Comparison of ENCODE assay signal across 2 cellular contexts in the genomic region with DNA sequence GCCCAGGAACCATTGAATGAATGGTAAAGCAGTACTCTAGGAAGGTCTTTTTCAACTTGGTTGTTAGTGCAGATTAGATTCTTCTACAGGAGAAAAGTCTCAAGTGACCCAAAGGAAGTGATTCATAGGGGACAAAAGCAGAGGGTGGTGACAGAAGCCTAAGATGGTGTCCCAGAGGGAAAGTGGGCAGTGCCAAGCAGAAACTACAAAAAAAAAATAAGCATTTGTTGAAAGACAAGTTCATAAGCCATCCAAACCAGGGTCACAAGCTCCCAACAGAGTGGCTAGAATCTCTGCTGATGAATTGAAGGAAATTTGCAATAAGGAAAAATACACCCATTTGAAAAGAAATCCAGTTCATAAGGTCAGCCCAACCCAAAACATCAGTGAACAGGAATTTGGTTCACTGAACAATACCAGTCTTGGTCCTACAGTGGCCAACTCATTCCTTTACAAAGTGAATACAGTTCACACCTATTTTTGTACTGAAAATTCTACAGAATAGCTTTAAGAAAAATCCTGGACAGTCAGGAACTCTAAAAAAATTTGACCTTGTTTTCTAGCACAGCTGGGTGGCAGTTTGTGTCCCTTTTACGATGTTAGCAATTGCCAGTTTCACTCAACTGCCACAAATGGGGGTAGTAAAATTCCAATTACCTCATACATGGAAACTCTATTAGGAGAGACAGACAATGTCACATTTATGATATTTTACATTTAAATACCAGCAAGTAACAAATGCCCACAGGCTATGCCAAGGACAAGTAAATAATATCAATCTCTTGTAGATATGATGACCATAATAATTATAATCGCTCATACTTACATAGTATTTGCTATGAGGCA.
TF ChIP-seq lines count a peak whose summit lies in the region.

No MANE protein-coding gene starts in this region.

TF ChIP-seq in IMR-90, 13 proteins besides CTCF, POLR2A, EP300 and RAD21:
- TF ChIP-seq BHLHE40 (IDR thresholded peaks at IDR 0.05; ENCODE audit: low read depth, low read length) (no peak), MXI1 (IDR thresholded peaks at IDR 0.05; ENCODE audit: borderline replicate concordance, low read depth, low read length) (no peak), MAFK (IDR thresholded peaks at IDR 0.05; ENCODE audit: low read depth, low read length) (no peak)
- TF ChIP-seq, protein P1, sequence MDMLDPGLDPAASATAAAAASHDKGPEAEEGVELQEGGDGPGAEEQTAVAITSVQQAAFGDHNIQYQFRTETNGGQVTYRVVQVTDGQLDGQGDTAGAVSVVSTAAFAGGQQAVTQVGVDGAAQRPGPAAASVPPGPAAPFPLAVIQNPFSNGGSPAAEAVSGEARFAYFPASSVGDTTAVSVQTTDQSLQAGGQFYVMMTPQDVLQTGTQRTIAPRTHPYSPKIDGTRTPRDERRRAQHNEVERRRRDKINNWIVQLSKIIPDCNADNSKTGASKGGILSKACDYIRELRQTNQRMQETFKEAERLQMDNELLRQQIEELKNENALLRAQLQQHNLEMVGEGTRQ (IDR thresholded peaks at IDR 0.05; ENCODE audit: low read depth, low read length): no peak

TF ChIP-seq in GM12891, 5 proteins besides CTCF, POLR2A, EP300 and RAD21:
- TF ChIP-seq SPI1 (IDR thresholded peaks at IDR 0.05; ENCODE audit: low read depth, low read length) (no peak), POLR2AphosphoS5 (IDR thresholded peaks at IDR 0.05; ENCODE audit: low read depth, low read length) (no peak), POU2F2 (IDR thresholded peaks at IDR 0.05; ENCODE audit: low read depth, low read length) (no peak)
